Comparison of ENCODE assay signal across 14 cellular contexts in the genomic region with DNA sequence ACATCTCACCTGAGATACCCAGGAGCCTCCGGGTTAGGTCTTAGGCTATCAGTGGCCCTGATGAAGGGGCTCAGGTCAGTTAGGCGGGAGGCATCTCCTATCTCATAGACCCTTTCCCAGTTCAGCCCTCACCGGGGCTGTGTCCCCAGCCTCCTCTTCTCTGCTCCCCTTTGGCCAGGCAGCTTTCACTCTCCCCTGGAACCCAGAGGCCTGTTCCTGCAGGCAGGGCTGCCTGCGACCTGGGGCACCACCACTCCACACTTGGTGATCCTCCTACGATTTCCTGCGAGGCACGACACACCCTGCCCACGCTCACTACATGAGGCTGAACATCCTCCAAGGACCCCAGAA. TPM values are rescaled to one million over a fixed set of nuclear protein-coding genes. Genes with fewer than 3 reads are reported as not detected.
DNase-seq lines count a peak whose midpoint lies in the region; ATAC-seq, FAIRE-seq and TF ChIP-seq lines count a peak whose summit lies in the region.
"Had no signal": no experiment of that assay in that cellular context is flagged by ENCODE, and none has a peak within 500 bp of the region (broad histone marks: within the 10 kb centered on the region; RNA-seq: fewer than 3 reads in every experiment).

No MANE protein-coding gene starts in this region.

- FAIRE-seq in GM12892 (lab: Jason Lieb, UNC): no peak
- FAIRE-seq: GM18507 had no signal

- no peak for DNase-seq in GM23248
- DNase-seq in Panc1 (ENCODE audit: low read depth, low spot score): no peak
- DNase-seq in hepatocyte (ENCODE audit: low spot score): no peak
- DNase-seq in stimulated activated effector memory CD8-positive, alpha-beta T cell treated with anti-CD3 and anti-CD28 coated beads, Interleukin-12 subunit alpha, Interleukin-12 subunit beta, amount 100 ng/mL, for 72 hours (ENCODE audit: low spot score in 2 of 2): no peak
- DNase-seq in GM12892 (ENCODE audit: insufficient read length): no peak
- no peak for DNase-seq in SKM-1 (lab: John Stamatoyannopoulos, UW; ENCODE audit: unreplicated experiment)
- DNase-seq: CD4-positive, alpha-beta memory T cell; DMS79 treated with DMSO at 0.1 percent for 48 hours; GOT3; NCI-H187; NCI-H524 treated with DMSO at 0.1 percent for 48 hours had no signal

- 82 to 93% methylated on average over 8 of the region's 8 CpGs for WGBS in GM23248 (ENCODE audit: low coverage in 1 of 2, low lambda C conversion rate in 2 of 2, missing lambda C conversion rate in 2 of 2), 2 experiments
- 93% methylated on average over 8 of the region's 8 CpGs for WGBS in hepatocyte (ENCODE audit: low lambda C conversion rate, missing lambda C conversion rate)

- H3K36me3 ChIP-seq in GM23248 (ENCODE audit: low read depth): no peaks in the 10 kb centered on the region
- H3K36me3 ChIP-seq in Panc1 (ENCODE audit: control insufficient read depth, insufficient read depth, low read length): no peaks in the 10 kb centered on the region
- no peaks in the 10 kb centered on the region for H3K36me3 ChIP-seq in hepatocyte (replicated peaks; ENCODE audit: insufficient read depth, low read depth)

- no peaks in the 10 kb centered on the region for H3K9me3 Mint-ChIP-seq in stimulated activated effector memory CD8-positive, alpha-beta T cell treated with anti-CD3 and anti-CD28 coated beads, Interleukin-12 subunit alpha, Interleukin-12 subunit beta, amount 100 ng/mL, for 72 hours
- H3K9me3 Mint-ChIP-seq: CD4-positive, alpha-beta memory T cell had no signal

- H3K4me3 Mint-ChIP-seq in stimulated activated effector memory CD8-positive, alpha-beta T cell treated with anti-CD3 and anti-CD28 coated beads, Interleukin-12 subunit alpha, Interleukin-12 subunit beta, amount 100 ng/mL, for 72 hours: no peak overlapping the region

- no TSS peak for BruUV-seq in Panc1 (replicated peaks; lab: Mats Ljungman, UMichigan)

- H3K27ac ChIP-seq in GM23248 (peak overlapping the region; percentile 39; the same call in 1 of the 2 replicates), Panc1 (ENCODE audit: low read length) (0 out of 2 replicates have a peak overlapping the region, but pooled peaks have one; percentile 25), hepatocyte (peak overlapping the region; percentile 85)

- POLR2A ChIA-PET in Panc1 (lab: Charles Lee): no interaction called here

- TF ChIP-seq CTCF in Panc1 (IDR thresholded peaks at IDR 0.05) (no peak), hepatocyte (IDR thresholded peaks at IDR 0.05; ENCODE audit: poor library complexity) (no peak)

- H4K20me1 ChIP-seq in GM23248 (ENCODE audit: insufficient read depth): no peaks in the 10 kb centered on the region
- H4K20me1 ChIP-seq in hepatocyte (ENCODE audit: insufficient read depth, poor library complexity, severe bottlenecking): no peaks in the 10 kb centered on the region

- H3K4me1 ChIP-seq in GM23248 (ENCODE audit: insufficient read depth): peaks cover 11% of the 10 kb centered on the region
- H3K4me1 ChIP-seq in Panc1 (ENCODE audit: control insufficient read depth, insufficient read depth, low read length): peaks cover 18% of the 10 kb centered on the region
- peaks cover 15% of the 10 kb centered on the region for H3K4me1 ChIP-seq in hepatocyte (ENCODE audit: insufficient read depth)

- H3F3A ChIP-seq in GM23248 (ENCODE audit: insufficient read depth): no peaks in the 10 kb centered on the region

- H3K27ac Mint-ChIP-seq in stimulated activated effector memory CD8-positive, alpha-beta T cell treated with anti-CD3 and anti-CD28 coated beads, Interleukin-12 subunit alpha, Interleukin-12 subunit beta, amount 100 ng/mL, for 72 hours: peak overlapping the region; percentile 13

- H3K36me3 Mint-ChIP-seq in stimulated activated effector memory CD8-positive, alpha-beta T cell treated with anti-CD3 and anti-CD28 coated beads, Interleukin-12 subunit alpha, Interleukin-12 subunit beta, amount 100 ng/mL, for 72 hours: no peaks in the 10 kb centered on the region

- ATAC-seq in Panc1 (peak; percentile 49), HG03521 (IDR thresholded peaks at IDR 0.05; ENCODE audit: unreplicated experiment) (no peak)
- ATAC-seq in stimulated activated effector memory CD8-positive, alpha-beta T cell treated with anti-CD3 and anti-CD28 coated beads, Interleukin-12 subunit alpha, Interleukin-12 subunit beta, amount 100 ng/mL, for 72 hours: no peak
- ATAC-seq: Right ventricle myocardium inferior had no signal

- no peak overlapping the region for H2AFZ ChIP-seq in GM23248
- no peak overlapping the region for H2AFZ ChIP-seq in hepatocyte

- H3K27me3 ChIP-seq in GM23248 (replicated peaks; ENCODE audit: insufficient read depth): no peaks in the 10 kb centered on the region
- H3K27me3 ChIP-seq in Panc1 (ENCODE audit: control insufficient read depth, insufficient read depth, low read length): no peaks in the 10 kb centered on the region
- H3K27me3 ChIP-seq in hepatocyte: no peaks in the 10 kb centered on the region

- H3K4me2 ChIP-seq in GM23248 (ENCODE audit: unreplicated experiment): no peak overlapping the region
- H3K4me2 ChIP-seq in hepatocyte: peak overlapping the region; percentile 2

- no peak overlapping the region for H3K9ac ChIP-seq in GM23248

- H3K9me3 ChIP-seq in GM23248 (ENCODE audit: low read depth) (no peaks in the 10 kb centered on the region), Panc1 (ENCODE audit: control insufficient read depth, insufficient read depth, low read depth, low read length) (no peaks in the 10 kb centered on the region), hepatocyte (ENCODE audit: low read depth) (no peaks in the 10 kb centered on the region)

- CTCF ChIA-PET in Panc1 (lab: Charles Lee): no interaction called here

- H3K79me2 ChIP-seq in GM23248 (ENCODE audit: insufficient read depth) (no peaks in the 10 kb centered on the region), hepatocyte (no peaks in the 10 kb centered on the region)

- no peak overlapping the region for H3K4me3 ChIP-seq in GM23248
- H3K4me3 ChIP-seq in Panc1 (ENCODE audit: low read depth in 2 of 2, low read length in 2 of 2): no peak overlapping the region
- no peak overlapping the region for H3K4me3 ChIP-seq in hepatocyte

- no peak for TF ChIP-seq POLR2A in GM12892 (IDR thresholded peaks at IDR 0.05; ENCODE audit: low read depth, low read length)

- intact Hi-C loops in Panc1 (cut with micrococcal nuclease; ENCODE audit: unreplicated experiment): no loop called here

- peaks cover 6% of the 10 kb centered on the region for H3K4me1 Mint-ChIP-seq in stimulated activated effector memory CD8-positive, alpha-beta T cell treated with anti-CD3 and anti-CD28 coated beads, Interleukin-12 subunit alpha, Interleukin-12 subunit beta, amount 100 ng/mL, for 72 hours
- H3K4me1 Mint-ChIP-seq: CD4-positive, alpha-beta memory T cell had no signal

- in situ Hi-C loops in GM23248 (cut with MboI) (no loop called here), Panc1 (cut with HindIII; ENCODE audit: low pct_unique_long_range_greater_than_20kb, low sequenced_read_pairs) (no loop called here)

- H3K9me2 ChIP-seq in GM23248 (ENCODE audit: insufficient read depth) (no peaks in the 10 kb centered on the region; the same call in 1 of the 2 replicates), hepatocyte (replicated peaks; ENCODE audit: insufficient read depth) (no peaks in the 10 kb centered on the region)

RNA-seq across cellular contexts. Expression of gene SFXN5, which starts 51.2 kb away (rescaled TPM):
- 16.4 and 17.1 TPM in 2 replicates for total RNA-seq in GM23248 (2014; rRNA removed; shearing (Covaris generic))
- polyA plus RNA-seq in GM23248 (2016; fragmentation: Nextera tagmentation; extraction: Ambion mirVana) (7.3 and 10.0 TPM in 2 replicates), hepatocyte (25.8 and 26.1 TPM in 2 replicates)
- total RNA-seq in Panc1 (2021; ENCODE audit: unreplicated experiment) (27.8 TPM), hepatocyte (25.7 and 34.6 TPM in 2 replicates)
- polyA plus RNA-seq in Panc1 (2012; ENCODE audit: insufficient read length): 19.7 TPM
- 2.7 TPM for polyA plus RNA-seq in GM12892 (2012; ENCODE audit: missing spikeins)

Comparison
In these comparisons a context has a peak if more than half of its experiments do, and no peak if none do; other contexts are left out.
1. H3K27ac ChIP-seq: peak in every context shown above with its lines; median percentile 85 in hepatocyte; 39 in GM23248; 25 in Panc1.